Comparison of ENCODE assay signal across 1 cellular context in genomic region chr14:104979758-104980591, GRCh38.
A peak's percentile ranks its signal among the peaks of the same experiment; 100 is the strongest.
TF ChIP-seq lines count a peak whose summit lies in the region.

No MANE protein-coding gene starts in this region.

TF ChIP-seq in HEK293, 187 proteins besides CTCF, POLR2A, EP300 and RAD21 (continued from another document and continues in another):
- TF ChIP-seq ZNF148 (tag by site-specific recombination; IDR thresholded peaks at IDR 0.05; ENCODE audit: borderline replicate concordance), result no peak; the same call in 1 of the 2 replicates
- TF ChIP-seq KLF8 (tag by site-specific recombination; IDR thresholded peaks at IDR 0.05), result peak; percentile 70; the same call in 1 of the 2 replicates
- TF ChIP-seq TSHZ1 (tag by site-specific recombination; IDR thresholded peaks at IDR 0.05; ENCODE audit: borderline replicate concordance), result no peak
- TF ChIP-seq HOXD13 (CRISPR knock-in tag; IDR thresholded peaks at IDR 0.05; ENCODE audit: borderline replicate concordance), result no peak
- TF ChIP-seq KLF7 (tag by site-specific recombination; IDR thresholded peaks at IDR 0.05; ENCODE audit: borderline replicate concordance), result no peak
- no peak for TF ChIP-seq ZNF518A (tag by site-specific recombination; conservative IDR thresholded peaks at IDR 0.05; ENCODE audit: low read depth)
- TF ChIP-seq ZNF473 (tag by site-specific recombination; IDR thresholded peaks at IDR 0.05), result peak; percentile 81; the same call in 1 of the 2 replicates
- TF ChIP-seq MYNN (tag by site-specific recombination; IDR thresholded peaks at IDR 0.05; ENCODE audit: borderline replicate concordance), result no peak
- TF ChIP-seq GLI4 (tag by site-specific recombination; IDR thresholded peaks at IDR 0.05), result 0 out of 2 replicates have a peak, but pooled peaks have one; percentile 36
- TF ChIP-seq, protein P1, sequence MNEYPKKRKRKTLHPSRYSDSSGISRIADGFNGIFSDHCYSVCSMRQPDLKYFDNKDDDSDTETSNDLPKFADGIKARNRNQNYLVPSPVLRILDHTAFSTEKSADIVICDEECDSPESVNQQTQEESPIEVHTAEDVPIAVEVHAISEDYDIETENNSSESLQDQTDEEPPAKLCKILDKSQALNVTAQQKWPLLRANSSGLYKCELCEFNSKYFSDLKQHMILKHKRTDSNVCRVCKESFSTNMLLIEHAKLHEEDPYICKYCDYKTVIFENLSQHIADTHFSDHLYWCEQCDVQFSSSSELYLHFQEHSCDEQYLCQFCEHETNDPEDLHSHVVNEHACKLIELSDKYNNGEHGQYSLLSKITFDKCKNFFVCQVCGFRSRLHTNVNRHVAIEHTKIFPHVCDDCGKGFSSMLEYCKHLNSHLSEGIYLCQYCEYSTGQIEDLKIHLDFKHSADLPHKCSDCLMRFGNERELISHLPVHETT (tag by site-specific recombination; IDR thresholded peaks at IDR 0.05), result peak; percentile 58; the same call in 1 of the 2 replicates
- peak; percentile 53; the same call in 1 of the 2 replicates for TF ChIP-seq YY2 (tag by site-specific recombination; IDR thresholded peaks at IDR 0.05)
- no peak for TF ChIP-seq SP2 (tag by site-specific recombination; IDR thresholded peaks at IDR 0.05)
- no peak for TF ChIP-seq ZNF202 (tag by site-specific recombination; IDR thresholded peaks at IDR 0.05; ENCODE audit: borderline replicate concordance)
- TF ChIP-seq ZNF548 (tag by site-specific recombination; IDR thresholded peaks at IDR 0.05), result no peak
- no peak for TF ChIP-seq ZNF843 (tag by site-specific recombination; IDR thresholded peaks at IDR 0.05)
- peak; percentile 46; the same call in 1 of the 2 replicates for TF ChIP-seq ZNF785 (tag by site-specific recombination; IDR thresholded peaks at IDR 0.05)
- TF ChIP-seq ZNF530 (tag by site-specific recombination; IDR thresholded peaks at IDR 0.05; ENCODE audit: low read depth), result no peak
- no peak for TF ChIP-seq ZBTB49 (tag by site-specific recombination; IDR thresholded peaks at IDR 0.05; ENCODE audit: low read depth)
- TF ChIP-seq ZNF768 (tag by site-specific recombination; IDR thresholded peaks at IDR 0.05), result no peak; the same call in 1 of the 2 replicates
- no peak for TF ChIP-seq REST (tag by site-specific recombination; IDR thresholded peaks at IDR 0.05)
- TF ChIP-seq ZIC2 (tag by site-specific recombination; IDR thresholded peaks at IDR 0.05), result no peak; the same call in none of the 2 replicates
- TF ChIP-seq ZSCAN30 (tag by site-specific recombination; IDR thresholded peaks at IDR 0.05), result no peak
- TF ChIP-seq ZSCAN5A (tag by site-specific recombination; IDR thresholded peaks at IDR 0.05), result no peak
- no peak for TF ChIP-seq ZNF354C (tag by site-specific recombination; IDR thresholded peaks at IDR 0.05; ENCODE audit: borderline replicate concordance, low read depth)
- 0 out of 2 replicates have a peak, but pooled peaks have one; percentile 52 for TF ChIP-seq ZEB2 (tag by site-specific recombination; IDR thresholded peaks at IDR 0.05)
- peak; percentile 34; the same call in 1 of the 2 replicates for TF ChIP-seq ZBTB17 (tag by site-specific recombination; IDR thresholded peaks at IDR 0.05)
- no peak for TF ChIP-seq ZNF302 (tag by site-specific recombination; IDR thresholded peaks at IDR 0.05; ENCODE audit: low read depth)
- TF ChIP-seq ZNF416 (tag by site-specific recombination; IDR thresholded peaks at IDR 0.05), result no peak
- TF ChIP-seq TRIM28 (IDR thresholded peaks at IDR 0.05; ENCODE audit: borderline replicate concordance, low read length), result no peak
- TF ChIP-seq ZNF626 (tag by site-specific recombination; IDR thresholded peaks at IDR 0.05), result no peak
- no peak for TF ChIP-seq ZNF423 (tag by site-specific recombination; IDR thresholded peaks at IDR 0.05)
- no peak for TF ChIP-seq ZNF155 (tag by site-specific recombination; IDR thresholded peaks at IDR 0.05)
- TF ChIP-seq ZNF510 (tag by site-specific recombination; IDR thresholded peaks at IDR 0.05; ENCODE audit: insufficient replicate concordance), result no peak
- no peak for TF ChIP-seq ZNF830 (tag by site-specific recombination; IDR thresholded peaks at IDR 0.05; ENCODE audit: low read depth)
- no peak for TF ChIP-seq ZNF792 (tag by site-specific recombination; IDR thresholded peaks at IDR 0.05)
- TF ChIP-seq ZNF645 (tag by site-specific recombination; IDR thresholded peaks at IDR 0.05), result no peak; the same call in 1 of the 2 replicates
